24 cellular contexts compared by ENCODE assay signal in genomic region chr6:127924440-127924839, GRCh38. TPM values are rescaled to one million over a fixed set of nuclear protein-coding genes. Genes with fewer than 3 reads are reported as not detected.
DNase-seq lines count a peak whose midpoint lies in the region; ATAC-seq and TF ChIP-seq lines count a peak whose summit lies in the region.
"Had no signal": no experiment of that assay in that cellular context is flagged by ENCODE, and none has a peak within 500 bp of the region (broad histone marks: within the 10 kb centered on the region; RNA-seq: fewer than 3 reads in every experiment).

No MANE protein-coding gene starts in this region.

- H3K4me2 ChIP-seq in PC-3 (ENCODE audit: low read length) = no peak overlapping the region

- peaks cover 56% of the 10 kb centered on the region for H3K4me1 Mint-ChIP-seq in activated CD4-positive, alpha-beta memory T cell treated with anti-CD3 and anti-CD28 coated beads for 36 hours (ENCODE audit: low read depth)
- peaks cover 44% of the 10 kb centered on the region for H3K4me1 Mint-ChIP-seq in activated CD4-positive, alpha-beta memory T cell treated with anti-CD3 and anti-CD28 coated beads, Interleukin-2, amount 10 ng/mL, durations not matched to agents 7 days and 5 days
- peaks cover 19 to 26% of the 10 kb centered on the region in 2 donors for H3K4me1 Mint-ChIP-seq in natural killer cell
- H3K4me1 Mint-ChIP-seq: CD14-positive monocyte had no signal

- in situ Hi-C loops in brain microvascular endothelial cell (cut with HindIII; ENCODE audit: low pct_ligation_motif_present, low sequenced_read_pairs) = no loop called here

- H3K79me2 ChIP-seq in PC-3 (ENCODE audit: low read length) = no peaks in the 10 kb centered on the region

- peaks cover 13% of the 10 kb centered on the region for H3K9me3 Mint-ChIP-seq in activated CD4-positive, alpha-beta memory T cell treated with anti-CD3 and anti-CD28 coated beads for 36 hours
- H3K9me3 Mint-ChIP-seq in activated CD4-positive, alpha-beta memory T cell treated with anti-CD3 and anti-CD28 coated beads, Interleukin-2, amount 10 ng/mL, durations not matched to agents 7 days and 5 days = peaks cover 39% of the 10 kb centered on the region
- H3K9me3 Mint-ChIP-seq in natural killer cell = peaks cover 2 to 6% of the 10 kb centered on the region in 2 donors

- no TSS peak for BruUV-seq in PC-3 (replicated peaks; lab: Mats Ljungman, UMichigan)

- H3K36me3 ChIP-seq in PC-3 (ENCODE audit: low read depth, low read length) (no peaks in the 10 kb centered on the region), brain microvascular endothelial cell (replicated peaks) (no peaks in the 10 kb centered on the region)
- H3K36me3 ChIP-seq: left ventricle myocardium inferior, ovary, sigmoid colon had no signal

- H3K4me3 ChIP-seq in PC-3 (ENCODE audit: low read length) (no peak overlapping the region), brain microvascular endothelial cell (ENCODE audit: low read depth, low read length) (no peak overlapping the region)
- H3K4me3 ChIP-seq: left ventricle myocardium inferior, ovary, sigmoid colon had no signal

- no peak for TF ChIP-seq CTCF in PC-3 (conservative IDR thresholded peaks at IDR 0.05; ENCODE audit: low read depth, low read length)
- TF ChIP-seq CTCF in brain microvascular endothelial cell (IDR thresholded peaks at IDR 0.05; ENCODE audit: low read depth, low read length, missing control alignments) = no peak
- no peak for TF ChIP-seq CTCF in natural killer cell (IDR thresholded peaks at IDR 0.05)
- no peak for TF ChIP-seq CTCF in GM10248 (IDR thresholded peaks at IDR 0.05; ENCODE audit: control extremely low read depth, extremely low read depth, low read depth, missing control alignments)

- no peak overlapping the region for H3K4me3 Mint-ChIP-seq in activated CD4-positive, alpha-beta memory T cell treated with anti-CD3 and anti-CD28 coated beads for 36 hours
- no peak overlapping the region for H3K4me3 Mint-ChIP-seq in activated CD4-positive, alpha-beta memory T cell treated with anti-CD3 and anti-CD28 coated beads, Interleukin-2, amount 10 ng/mL, durations not matched to agents 7 days and 5 days
- H3K4me3 Mint-ChIP-seq in natural killer cell = no peak overlapping the region
- H3K4me3 Mint-ChIP-seq: CD14-positive monocyte, H9, WTC11 had no signal

- no peak for DNase-seq in activated CD4-positive, alpha-beta memory T cell treated with anti-CD3 and anti-CD28 coated beads for 36 hours
- DNase-seq in activated CD4-positive, alpha-beta memory T cell treated with anti-CD3 and anti-CD28 coated beads, Interleukin-2, amount 10 ng/mL, durations not matched to agents 7 days and 5 days = no peak
- no peak for DNase-seq in PC-3
- DNase-seq in brain microvascular endothelial cell = peak; percentile 49
- no peak for DNase-seq in natural killer cell
- no peak for DNase-seq in GM10248 (ENCODE audit: extremely low spot score)
- DNase-seq in left ventricle myocardium superior = no peak
- DNase-seq: activated CD8-positive, alpha-beta memory T cell treated with anti-CD3 and anti-CD28 coated beads, Interleukin-2, amount 50 U/mL, for 48 hours; H9; Kasumi-1; left ventricle myocardium inferior; NCI-H1694; ovary; SIG-M5; sigmoid colon; stimulated activated CD4-positive, alpha-beta T cell treated with anti-CD3 and anti-CD28 coated beads, Interleukin-1b, Interleukin-23, amount 100 ng/mL, for 48 hours; substantia nigra; T-helper 2 cell had no signal

- H3K27me3 ChIP-seq in PC-3 (ENCODE audit: low read length) (no peaks in the 10 kb centered on the region), brain microvascular endothelial cell (replicated peaks) (no peaks in the 10 kb centered on the region)
- H3K27me3 ChIP-seq: ovary, sigmoid colon had no signal

- ATAC-seq in PC-3 = peak; percentile 24; the same call in 1 of the 2 replicates
- ATAC-seq in natural killer cell = peak in 2 of 3 donors; percentile 77 to 80
- no peak for ATAC-seq in HG02588 (IDR thresholded peaks at IDR 0.05; ENCODE audit: unreplicated experiment)
- ATAC-seq in left ventricle myocardium superior = no peak
- ATAC-seq: WTC11 had no signal

- POLR2A ChIA-PET in activated CD4-positive, alpha-beta memory T cell treated with anti-CD3 and anti-CD28 coated beads for 36 hours (lab: Charles Lee) = interaction anchor here (1.2 kb wide), 1 partner anchor 48 kb away, joined by 5 read pairs; no protein-coding TSS in a partner anchor
- POLR2A ChIA-PET in activated CD4-positive, alpha-beta memory T cell treated with anti-CD3 and anti-CD28 coated beads, Interleukin-2, amount 10 ng/mL, durations not matched to agents 7 days and 5 days (lab: Charles Lee) = interaction anchor here (1.2 kb wide), 1 partner anchor 10 kb away, joined by 4 read pairs; no protein-coding TSS in a partner anchor
- POLR2A ChIA-PET in PC-3 (lab: Charles Lee; ENCODE audit: unreplicated experiment) = no interaction called here
- POLR2A ChIA-PET in GM10248 (lab: Yijun Ruan, JAX) = no interaction called here

- H4K20me1 ChIP-seq in PC-3 (ENCODE audit: low read length) = no peaks in the 10 kb centered on the region

- H3K9me2 ChIP-seq in PC-3 (replicated peaks; ENCODE audit: low read length) = no peaks in the 10 kb centered on the region

- intact Hi-C loops in activated CD4-positive, alpha-beta memory T cell treated with anti-CD3 and anti-CD28 coated beads for 36 hours (cut with micrococcal nuclease) = loop anchor here (1.0 to 2.0 kb wide), 2 partner anchors 10 to 16 kb away; no protein-coding TSS in a partner anchor
- intact Hi-C loops in PC-3 (cut with micrococcal nuclease) (no loop called here), natural killer cell (cut with micrococcal nuclease) (no loop called here), left ventricle myocardium superior (cut with micrococcal nuclease) (no loop called here)

- CTCF ChIA-PET in activated CD4-positive, alpha-beta memory T cell treated with anti-CD3 and anti-CD28 coated beads for 36 hours (lab: Charles Lee) = interaction anchor here (1.0 kb wide), 1 partner anchor 10 kb away, joined by 4 read pairs; no protein-coding TSS in a partner anchor
- CTCF ChIA-PET in activated CD4-positive, alpha-beta memory T cell treated with anti-CD3 and anti-CD28 coated beads, Interleukin-2, amount 10 ng/mL, durations not matched to agents 7 days and 5 days (lab: Charles Lee) = interaction anchor here (1.2 to 3.5 kb wide), 2 partner anchors 10 to 14 kb away, joined by 3 to 8 read pairs; no protein-coding TSS in a partner anchor
- CTCF ChIA-PET in PC-3 (lab: Charles Lee) = no interaction called here
- CTCF ChIA-PET in GM10248 (lab: Yijun Ruan, JAX) = no interaction called here

- no peaks in the 10 kb centered on the region for H3K27me3 Mint-ChIP-seq in activated CD4-positive, alpha-beta memory T cell treated with anti-CD3 and anti-CD28 coated beads for 36 hours
- H3K27me3 Mint-ChIP-seq in activated CD4-positive, alpha-beta memory T cell treated with anti-CD3 and anti-CD28 coated beads, Interleukin-2, amount 10 ng/mL, durations not matched to agents 7 days and 5 days = no peaks in the 10 kb centered on the region
- H3K27me3 Mint-ChIP-seq in natural killer cell (ENCODE audit: low read depth in 2 of 2) = peaks cover 0 to 5% of the 10 kb centered on the region in 2 donors

- H3K9me3 ChIP-seq in PC-3 (ENCODE audit: low read length) = no peaks in the 10 kb centered on the region
- H3K9me3 ChIP-seq: ovary had no signal

- peak overlapping the region; percentile 9 for H3K27ac Mint-ChIP-seq in activated CD4-positive, alpha-beta memory T cell treated with anti-CD3 and anti-CD28 coated beads for 36 hours
- H3K27ac Mint-ChIP-seq in activated CD4-positive, alpha-beta memory T cell treated with anti-CD3 and anti-CD28 coated beads, Interleukin-2, amount 10 ng/mL, durations not matched to agents 7 days and 5 days = no peak overlapping the region
- peak overlapping the region in 1 of 2 donors; percentile 0 for H3K27ac Mint-ChIP-seq in natural killer cell
- H3K27ac Mint-ChIP-seq: CD14-positive monocyte, H9, WTC11 had no signal

- no peak overlapping the region for H3K9ac ChIP-seq in PC-3 (ENCODE audit: low read length)

- H3K36me3 Mint-ChIP-seq in activated CD4-positive, alpha-beta memory T cell treated with anti-CD3 and anti-CD28 coated beads for 36 hours = peaks cover 8% of the 10 kb centered on the region
- H3K36me3 Mint-ChIP-seq in activated CD4-positive, alpha-beta memory T cell treated with anti-CD3 and anti-CD28 coated beads, Interleukin-2, amount 10 ng/mL, durations not matched to agents 7 days and 5 days (ENCODE audit: low read depth) = peaks cover 47% of the 10 kb centered on the region
- H3K36me3 Mint-ChIP-seq in natural killer cell = no peaks in the 10 kb centered on the region
- H3K36me3 Mint-ChIP-seq: CD14-positive monocyte had no signal

- H3K27ac ChIP-seq in PC-3 (ENCODE audit: low read length) (no peak overlapping the region), brain microvascular endothelial cell (no peak overlapping the region)
- H3K27ac ChIP-seq: left ventricle myocardium inferior, ovary, sigmoid colon had no signal

- H3F3A ChIP-seq in PC-3 (ENCODE audit: low read length, unreplicated experiment) = no peaks in the 10 kb centered on the region

- no peak overlapping the region for H2AFZ ChIP-seq in PC-3 (ENCODE audit: low read length)

- no peaks in the 10 kb centered on the region for H3K4me1 ChIP-seq in PC-3 (ENCODE audit: insufficient read depth, low read length)
- H3K4me1 ChIP-seq: left ventricle myocardium inferior, sigmoid colon had no signal

RNA-seq across cellular contexts. Expression of gene THEMIS, which starts 23.6 kb away (rescaled TPM):
- total RNA-seq in activated CD4-positive, alpha-beta memory T cell treated with anti-CD3 and anti-CD28 coated beads for 36 hours = 10 to 100 TPM in 1 of 2 experiments, 1 to 10 TPM in 1; 9.5 to 11.5 TPM
- total RNA-seq in activated CD4-positive, alpha-beta memory T cell treated with anti-CD3 and anti-CD28 coated beads, Interleukin-2, amount 10 ng/mL, durations not matched to agents 7 days and 5 days = 10 to 100 TPM; 65.6 to 68.2 TPM
- total RNA-seq in PC-3 (2014; rRNA removed) = not detected in 2 replicates
- 10 to 100 TPM in 1 of 3 donors, 1 to 10 TPM in 1, under 1 TPM in 1; 0.82 to 11.7 (median 1.7) TPM for total RNA-seq in natural killer cell
- 0.37 TPM for total RNA-seq in left ventricle myocardium superior
- total RNA-seq: chondrocyte, H9, HT-29, NCI-H460, WTC11 had no signal

Comparison
In these comparisons a context has a peak if more than half of its experiments do, and no peak if none do; other contexts are left out.
1. RNA of gene THEMIS, which starts 23.6 kb away (total RNA-seq): 65.6 to 68.2 TPM in activated CD4-positive, alpha-beta memory T cell treated with anti-CD3 and anti-CD28 coated beads, Interleukin-2, amount 10 ng/mL, durations not matched to agents 7 days and 5 days; 9.5 to 11.5 TPM in activated CD4-positive, alpha-beta memory T cell treated with anti-CD3 and anti-CD28 coated beads for 36 hours, 0.82 to 11.7 TPM in natural killer cell, 0.37 TPM in left ventricle myocardium superior (single experiment) and not detected in PC-3; every median in the first group is over 4 times any median in the second.
2. ATAC-seq: peak in PC-3 (single experiment) and natural killer cell (2 of 3); none in HG02588 (single experiment) and left ventricle myocardium superior (single experiment).
3. CTCF ChIA-PET loops: an anchor here in activated CD4-positive, alpha-beta memory T cell treated with anti-CD3 and anti-CD28 coated beads for 36 hours (1.0 kb wide) and activated CD4-positive, alpha-beta memory T cell treated with anti-CD3 and anti-CD28 coated beads, Interleukin-2, amount 10 ng/mL, durations not matched to agents 7 days and 5 days (1.2 to 3.5 kb wide); none called in PC-3 and GM10248.
4. POLR2A ChIA-PET loops: an anchor here in activated CD4-positive, alpha-beta memory T cell treated with anti-CD3 and anti-CD28 coated beads for 36 hours (1.2 kb wide) and activated CD4-positive, alpha-beta memory T cell treated with anti-CD3 and anti-CD28 coated beads, Interleukin-2, amount 10 ng/mL, durations not matched to agents 7 days and 5 days (1.2 kb wide); none called in PC-3 and GM10248.